9 cellular contexts compared by ENCODE assay signal in the genomic region with DNA sequence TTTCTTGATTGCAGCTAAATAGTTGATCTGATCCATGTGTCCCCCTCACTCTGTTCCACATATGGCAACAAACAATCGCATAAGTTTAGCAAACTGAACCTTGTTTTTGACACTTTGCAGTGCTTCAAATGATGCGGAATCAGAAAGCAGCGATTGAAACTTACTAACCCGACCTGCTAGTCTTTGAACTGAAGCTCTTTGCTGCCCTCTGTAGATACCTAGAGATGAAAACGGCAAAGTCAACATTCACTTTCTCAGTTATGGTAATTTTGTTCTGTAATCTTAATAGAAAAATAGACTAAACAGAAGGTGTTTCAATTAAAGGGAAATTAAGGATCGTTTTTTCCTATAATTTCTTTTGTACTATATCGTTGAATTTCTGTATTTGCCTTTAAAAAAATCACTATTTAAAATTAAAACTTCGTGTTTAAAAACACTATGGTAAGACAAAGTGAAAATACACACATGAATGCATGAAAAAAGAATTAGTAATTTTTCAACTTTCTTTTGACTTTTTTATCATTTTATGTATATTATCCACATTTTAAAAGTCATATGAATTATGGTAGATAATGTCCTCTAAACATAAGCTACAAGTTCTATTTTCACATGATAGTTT.
DNase-seq lines count a peak whose midpoint lies in the region; ATAC-seq and TF ChIP-seq lines count a peak whose summit lies in the region.
"Had no signal": no experiment of that assay in that cellular context is flagged by ENCODE, and none has a peak within 500 bp of the region (broad histone marks: within the 10 kb centered on the region; RNA-seq: fewer than 3 reads in every experiment).

No MANE protein-coding gene starts in this region.

- H3K4me3 Mint-ChIP-seq in activated naive CD8-positive, alpha-beta T cell treated with anti-CD3 and anti-CD28 coated beads for 36 hours, result no peak overlapping the region
- H3K4me3 Mint-ChIP-seq: memory B cell had no signal

- no peaks in the 10 kb centered on the region for H3K36me3 ChIP-seq in breast epithelium
- H3K36me3 ChIP-seq in left lung, result no peaks in the 10 kb centered on the region

- no peaks in the 10 kb centered on the region for H3K4me1 ChIP-seq in breast epithelium
- no peaks in the 10 kb centered on the region for H3K4me1 ChIP-seq in left lung

- H3K4me3 ChIP-seq in breast epithelium (no peak overlapping the region), left lung (no peak overlapping the region)

- no peaks in the 10 kb centered on the region for H3K4me1 Mint-ChIP-seq in activated naive CD8-positive, alpha-beta T cell treated with anti-CD3 and anti-CD28 coated beads for 36 hours
- H3K4me1 Mint-ChIP-seq: memory B cell had no signal

- H3K27me3 ChIP-seq in breast epithelium (no peaks in the 10 kb centered on the region), left lung (no peaks in the 10 kb centered on the region)

- H3K27me3 Mint-ChIP-seq in activated naive CD8-positive, alpha-beta T cell treated with anti-CD3 and anti-CD28 coated beads for 36 hours, result no peaks in the 10 kb centered on the region
- H3K27me3 Mint-ChIP-seq: memory B cell had no signal

- peak in 2 of 3 donors; percentile 36 to 57 for TF ChIP-seq CTCF in breast epithelium (IDR thresholded peaks at IDR 0.05)
- TF ChIP-seq CTCF in left lung (IDR thresholded peaks at IDR 0.05), result peak in 1 of 2 donors; percentile 44

- DNase-seq in DMS153 treated with DMSO at 0.1 percent for 48 hours (lab: John Stamatoyannopoulos, UW; ENCODE audit: unreplicated experiment) (peak; percentile 73), NCI-H526 treated with DMSO at 0.1 percent for 48 hours (lab: John Stamatoyannopoulos, UW) (peak; percentile 39), breast epithelium (ENCODE audit: low spot score in 2 of 2) (no peak), left lung (no peak), epidermal melanocyte (ENCODE audit: insufficient read length, low spot score) (no peak)
- no peak for DNase-seq in activated T-cell treated with anti-CD3 and anti-CD28 coated beads, Interleukin-2, amount 50 U/mL, for 48 hours
- no peak for DNase-seq in activated naive CD8-positive, alpha-beta T cell treated with anti-CD3 and anti-CD28 coated beads for 36 hours

- H3K9me3 Mint-ChIP-seq in activated naive CD8-positive, alpha-beta T cell treated with anti-CD3 and anti-CD28 coated beads for 36 hours, result no peaks in the 10 kb centered on the region

- TF ChIP-seq POLR2A in breast epithelium (IDR thresholded peaks at IDR 0.05), result no peak

- H3K27ac ChIP-seq in breast epithelium (no peak overlapping the region), left lung (no peak overlapping the region)

- H3K9me3 ChIP-seq in breast epithelium, result peaks cover 0 to 8% of the 10 kb centered on the region in 2 donors
- no peaks in the 10 kb centered on the region for H3K9me3 ChIP-seq in left lung

- H3K36me3 Mint-ChIP-seq in activated naive CD8-positive, alpha-beta T cell treated with anti-CD3 and anti-CD28 coated beads for 36 hours, result no peaks in the 10 kb centered on the region
- H3K36me3 Mint-ChIP-seq: memory B cell had no signal

- ATAC-seq in HG02885 (IDR thresholded peaks at IDR 0.05; ENCODE audit: poor library complexity, unreplicated experiment) (peak; percentile 67), left lung (peak; percentile 88)

- no peak overlapping the region for H3K27ac Mint-ChIP-seq in activated naive CD8-positive, alpha-beta T cell treated with anti-CD3 and anti-CD28 coated beads for 36 hours
- H3K27ac Mint-ChIP-seq: memory B cell had no signal

- intact Hi-C loops in breast epithelium (cut with DNase I; ENCODE audit: low total_unique reads), result no loop called here
- intact Hi-C loops in left lung (cut with DNase I), result loop anchor here in 1 of 2 donors (10.0 kb wide), 1 partner anchor 672 kb away; no protein-coding TSS in a partner anchor

Comparison
In these comparisons a context has a peak if more than half of its experiments do, and no peak if none do; other contexts are left out.
1. DNase-seq: peak in DMS153 treated with DMSO at 0.1 percent for 48 hours (single experiment) and NCI-H526 treated with DMSO at 0.1 percent for 48 hours (single experiment); none in breast epithelium (0 of 2), left lung (0 of 2), epidermal melanocyte (single experiment), activated T-cell treated with anti-CD3 and anti-CD28 coated beads, Interleukin-2, amount 50 U/mL, for 48 hours (0 of 2) and activated naive CD8-positive, alpha-beta T cell treated with anti-CD3 and anti-CD28 coated beads for 36 hours (single experiment).